Comparison of ENCODE assay signal across 1 cellular context in the genomic region with DNA sequence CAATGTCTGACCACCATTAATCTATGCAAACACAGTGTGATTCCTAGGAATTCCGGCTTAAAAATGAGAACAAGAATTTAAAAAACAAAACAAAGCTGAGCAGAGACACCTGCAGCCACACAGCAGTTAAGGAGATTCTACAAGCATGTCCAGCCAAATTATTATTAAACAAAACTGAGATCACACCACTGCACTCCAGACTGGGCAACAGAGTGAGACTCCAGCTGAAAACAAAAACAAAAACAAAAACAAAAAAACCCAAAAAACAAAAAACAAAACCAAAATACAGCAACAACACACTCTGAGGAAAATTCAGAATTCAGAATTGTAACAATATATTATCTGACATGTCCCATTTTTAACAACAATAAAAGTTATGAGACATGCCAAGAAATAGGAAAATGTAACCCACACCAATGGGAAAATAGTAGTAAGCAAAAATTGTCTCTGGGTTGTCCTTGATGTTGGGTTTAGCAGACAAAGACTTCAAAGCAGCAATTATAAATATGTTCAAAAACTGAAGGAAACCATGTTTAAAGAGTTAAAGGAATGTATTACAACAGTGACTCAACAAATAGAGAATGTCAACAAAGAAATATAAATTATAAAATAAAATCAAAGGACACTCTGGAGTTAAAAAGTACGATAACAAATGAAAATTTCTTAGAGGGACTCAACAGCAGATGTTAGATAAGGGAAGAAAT.
TF ChIP-seq lines count a peak whose summit lies in the region.

No MANE protein-coding gene starts in this region.

TF ChIP-seq in K562, 482 proteins besides CTCF, POLR2A, EP300 and RAD21 (continued from another document):
- no peak for TF ChIP-seq MYNN (IDR thresholded peaks at IDR 0.05)
- TF ChIP-seq MYNN (CRISPR knock-in tag; IDR thresholded peaks at IDR 0.05): no peak
- TF ChIP-seq RBM34 (IDR thresholded peaks at IDR 0.05; ENCODE audit: borderline replicate concordance, insufficient read depth, low read length): no peak
- TF ChIP-seq MYBL2 (IDR thresholded peaks at IDR 0.05; ENCODE audit: low read depth): no peak
- TF ChIP-seq MYBL2 (CRISPR knock-in tag; IDR thresholded peaks at IDR 0.05; ENCODE audit: borderline replicate concordance): no peak
- peak; percentile 40; the same call in 1 of the 2 replicates for TF ChIP-seq BCOR (IDR thresholded peaks at IDR 0.05)
- TF ChIP-seq ZNF57 (CRISPR knock-in tag; IDR thresholded peaks at IDR 0.05): no peak
- TF ChIP-seq JUNB (CRISPR knock-in tag; conservative IDR thresholded peaks at IDR 0.05): no peak
- TF ChIP-seq KDM1A (IDR thresholded peaks at IDR 0.05): no peak
- TF ChIP-seq NCOA1 (IDR thresholded peaks at IDR 0.05; ENCODE audit: low read depth): no peak
- TF ChIP-seq XRCC4 (IDR thresholded peaks at IDR 0.05; ENCODE audit: extremely low read depth, insufficient read depth, insufficient read length): no peak
- TF ChIP-seq HDAC8 (tag; IDR thresholded peaks at IDR 0.05): no peak
- TF ChIP-seq, protein P1, sequence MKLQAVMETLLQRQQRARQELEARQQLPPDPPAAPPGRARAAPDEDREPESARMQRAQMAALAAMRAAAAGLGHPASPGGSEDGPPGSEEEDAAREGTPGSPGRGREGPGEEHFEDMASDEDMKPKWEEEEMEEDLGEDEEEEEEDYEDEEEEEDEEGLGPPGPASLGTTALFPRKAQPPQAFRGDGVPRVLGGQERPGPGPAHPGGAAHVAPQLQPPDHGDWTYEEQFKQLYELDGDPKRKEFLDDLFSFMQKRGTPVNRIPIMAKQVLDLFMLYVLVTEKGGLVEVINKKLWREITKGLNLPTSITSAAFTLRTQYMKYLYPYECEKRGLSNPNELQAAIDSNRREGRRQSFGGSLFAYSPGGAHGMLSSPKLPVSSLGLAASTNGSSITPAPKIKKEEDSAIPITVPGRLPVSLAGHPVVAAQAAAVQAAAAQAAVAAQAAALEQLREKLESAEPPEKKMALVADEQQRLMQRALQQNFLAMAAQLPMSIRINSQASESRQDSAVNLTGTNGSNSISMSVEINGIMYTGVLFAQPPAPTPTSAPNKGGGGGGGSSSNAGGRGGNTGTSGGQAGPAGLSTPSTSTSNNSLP (IDR thresholded peaks at IDR 0.05; ENCODE audit: borderline replicate concordance, low read depth, low read length): no peak
- TF ChIP-seq, protein P2, sequence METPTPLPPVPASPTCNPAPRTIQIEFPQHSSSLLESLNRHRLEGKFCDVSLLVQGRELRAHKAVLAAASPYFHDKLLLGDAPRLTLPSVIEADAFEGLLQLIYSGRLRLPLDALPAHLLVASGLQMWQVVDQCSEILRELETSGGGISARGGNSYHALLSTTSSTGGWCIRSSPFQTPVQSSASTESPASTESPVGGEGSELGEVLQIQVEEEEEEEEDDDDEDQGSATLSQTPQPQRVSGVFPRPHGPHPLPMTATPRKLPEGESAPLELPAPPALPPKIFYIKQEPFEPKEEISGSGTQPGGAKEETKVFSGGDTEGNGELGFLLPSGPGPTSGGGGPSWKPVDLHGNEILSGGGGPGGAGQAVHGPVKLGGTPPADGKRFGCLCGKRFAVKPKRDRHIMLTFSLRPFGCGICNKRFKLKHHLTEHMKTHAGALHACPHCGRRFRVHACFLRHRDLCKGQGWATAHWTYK (CRISPR knock-in tag; IDR thresholded peaks at IDR 0.05): no peak
- no peak for TF ChIP-seq U2AF1 (optimal IDR thresholded peaks at IDR 0.05; ENCODE audit: low read depth, low read length)
- TF ChIP-seq CBFA2T3 (IDR thresholded peaks at IDR 0.05): no peak
